Comparison of ENCODE assay signal across 30 cellular contexts in the genomic region with DNA sequence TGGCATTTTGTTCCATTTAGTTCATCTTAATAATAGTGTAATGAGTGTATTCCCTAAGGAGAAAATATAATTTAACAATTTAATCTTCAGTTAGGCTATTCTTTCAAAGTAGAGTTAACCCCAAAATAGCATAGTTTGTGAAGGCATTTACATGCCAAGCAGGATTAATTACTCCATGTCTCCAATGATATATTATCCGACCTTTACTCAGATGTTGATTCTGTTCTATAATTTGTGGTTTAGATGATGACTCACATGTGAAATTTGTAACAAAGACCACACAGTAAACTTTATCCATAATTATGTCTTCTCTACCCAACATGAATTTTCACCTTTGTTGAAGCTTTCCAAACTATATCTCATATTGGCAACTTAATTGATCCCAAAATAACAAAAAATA.
"Had no signal": no experiment of that assay in that cellular context is flagged by ENCODE, and none has a peak within 500 bp of the region (broad histone marks: within the 10 kb centered on the region; RNA-seq: fewer than 3 reads in every experiment).

No MANE protein-coding gene starts in this region.

- H3K36me3 ChIP-seq: esophagus muscularis mucosa, gastroesophageal sphincter, heart left ventricle, left lung, neutrophil, pancreas, right atrium auricular region, suprapubic skin, transverse colon, upper lobe of right lung, uterus had no signal

- H2AFZ ChIP-seq: hepatocyte had no signal

- H3K36me3 Mint-ChIP-seq: mesothelial cell of epicardium; naive B cell; natural killer cell treated with Interleukin-12 subunit alpha and Interleukin-12 subunit beta and Interleukin-15 and Interleukin-18, amount 100 ng/mL, for 72 hours had no signal

- H3K4me3 Mint-ChIP-seq: dendritic cell treated with granulocyte-macrophage colony-stimulating factor and Interleukin-4, amounts not matched to agents 40 ng/mL and 50 ng/mL, for 4 days; mesothelial cell of epicardium; naive B cell; natural killer cell treated with Interleukin-12 subunit alpha and Interleukin-12 subunit beta and Interleukin-15 and Interleukin-18, amount 100 ng/mL, for 72 hours; neural crest cell; stimulated activated naive CD8-positive, alpha-beta T cell treated with anti-CD3 and anti-CD28 coated beads, Interleukin-15, amount 100 ng/mL, for 72 hours had no signal

- H3K4me1 ChIP-seq: esophagus muscularis mucosa, foreskin keratinocyte, gastroesophageal sphincter, heart left ventricle, left lung, pancreas, right atrium auricular region, suprapubic skin, transverse colon, upper lobe of right lung, uterus had no signal

- ATAC-seq: foreskin keratinocyte; gastroesophageal sphincter; heart left ventricle; left cardiac atrium; left lung; mucosa of descending colon; natural killer cell treated with Interleukin-12 subunit alpha and Interleukin-12 subunit beta and Interleukin-15 and Interleukin-18, amount 100 ng/mL, for 72 hours; pancreas; sciatic nerve; stimulated activated naive CD8-positive, alpha-beta T cell treated with anti-CD3 and anti-CD28 coated beads, Interleukin-15, amount 100 ng/mL, for 72 hours; upper lobe of right lung had no signal

- H3K4me2 ChIP-seq: hepatocyte, smooth muscle cell had no signal

- H3K4me1 Mint-ChIP-seq: mesothelial cell of epicardium; naive B cell; neural crest cell; stimulated activated naive CD8-positive, alpha-beta T cell treated with anti-CD3 and anti-CD28 coated beads, Interleukin-15, amount 100 ng/mL, for 72 hours had no signal

- DNase-seq: effector CD8-positive, alpha-beta T cell; heart left ventricle; left cardiac atrium; left lung; mesenchymal stem cell; mucosa of descending colon; naive B cell; pancreas; stimulated activated CD4-positive, alpha-beta T cell treated with anti-CD3 and anti-CD28 coated beads, Interleukin-12 subunit alpha, Interleukin-12 subunit beta, amount 100 ng/mL, for 4 hours; stimulated activated CD4-positive, alpha-beta T cell treated with anti-CD3 and anti-CD28 coated beads, Interleukin-1b, Interleukin-23, amount 100 ng/mL, for 48 hours; stimulated activated CD4-positive, alpha-beta T cell treated with anti-CD3 and anti-CD28 coated beads, Interleukin-4, amount 100 ng/mL, for 1 hour; stimulated activated CD8-positive, alpha-beta memory T cell treated with anti-CD3 and anti-CD28 coated beads, Interleukin-4, amount 100 ng/mL, for 48 hours; stimulated activated naive CD4-positive, alpha-beta T cell; stimulated activated naive CD8-positive, alpha-beta T cell treated with anti-CD3 and anti-CD28 coated beads, Interleukin-15, amount 100 ng/mL, for 72 hours; transverse colon; upper lobe of right lung; uterus had no signal

- H3K27me3 Mint-ChIP-seq: dendritic cell treated with granulocyte-macrophage colony-stimulating factor and Interleukin-4, amounts not matched to agents 40 ng/mL and 50 ng/mL, for 4 days; natural killer cell treated with Interleukin-12 subunit alpha and Interleukin-12 subunit beta and Interleukin-15 and Interleukin-18, amount 100 ng/mL, for 72 hours; stimulated activated naive CD8-positive, alpha-beta T cell treated with anti-CD3 and anti-CD28 coated beads, Interleukin-15, amount 100 ng/mL, for 72 hours had no signal

- H3K27me3 ChIP-seq: esophagus muscularis mucosa, foreskin keratinocyte, gastroesophageal sphincter, heart left ventricle, hepatocyte, left lung, neutrophil, pancreas, right atrium auricular region, suprapubic skin, transverse colon, upper lobe of right lung, uterus had no signal

- H3K4me3 ChIP-seq: esophagus muscularis mucosa, gastroesophageal sphincter, heart left ventricle, hepatocyte, left lung, mucosa of descending colon, pancreas, right atrium auricular region, smooth muscle cell, suprapubic skin, transverse colon, upper lobe of right lung, uterus had no signal

- H3K27ac ChIP-seq: esophagus muscularis mucosa, foreskin keratinocyte, gastroesophageal sphincter, heart left ventricle, hepatocyte, left lung, neutrophil, pancreas, right atrium auricular region, suprapubic skin, transverse colon, upper lobe of right lung, uterus had no signal

- H3K27ac Mint-ChIP-seq: dendritic cell treated with granulocyte-macrophage colony-stimulating factor and Interleukin-4, amounts not matched to agents 40 ng/mL and 50 ng/mL, for 4 days; mesothelial cell of epicardium; naive B cell; natural killer cell treated with Interleukin-12 subunit alpha and Interleukin-12 subunit beta and Interleukin-15 and Interleukin-18, amount 100 ng/mL, for 72 hours; stimulated activated naive CD8-positive, alpha-beta T cell treated with anti-CD3 and anti-CD28 coated beads, Interleukin-15, amount 100 ng/mL, for 72 hours had no signal

- H3K9me3 Mint-ChIP-seq: dendritic cell treated with granulocyte-macrophage colony-stimulating factor and Interleukin-4, amounts not matched to agents 40 ng/mL and 50 ng/mL, for 4 days; naive B cell; stimulated activated naive CD8-positive, alpha-beta T cell treated with anti-CD3 and anti-CD28 coated beads, Interleukin-15, amount 100 ng/mL, for 72 hours had no signal

- H3K9me3 ChIP-seq: esophagus muscularis mucosa, gastroesophageal sphincter, heart left ventricle, neutrophil, pancreas, right atrium auricular region, suprapubic skin, upper lobe of right lung, uterus had no signal

- H3K79me2 ChIP-seq: hepatocyte had no signal
